Comparison of ENCODE assay signal across 1 cellular context in the genomic region with DNA sequence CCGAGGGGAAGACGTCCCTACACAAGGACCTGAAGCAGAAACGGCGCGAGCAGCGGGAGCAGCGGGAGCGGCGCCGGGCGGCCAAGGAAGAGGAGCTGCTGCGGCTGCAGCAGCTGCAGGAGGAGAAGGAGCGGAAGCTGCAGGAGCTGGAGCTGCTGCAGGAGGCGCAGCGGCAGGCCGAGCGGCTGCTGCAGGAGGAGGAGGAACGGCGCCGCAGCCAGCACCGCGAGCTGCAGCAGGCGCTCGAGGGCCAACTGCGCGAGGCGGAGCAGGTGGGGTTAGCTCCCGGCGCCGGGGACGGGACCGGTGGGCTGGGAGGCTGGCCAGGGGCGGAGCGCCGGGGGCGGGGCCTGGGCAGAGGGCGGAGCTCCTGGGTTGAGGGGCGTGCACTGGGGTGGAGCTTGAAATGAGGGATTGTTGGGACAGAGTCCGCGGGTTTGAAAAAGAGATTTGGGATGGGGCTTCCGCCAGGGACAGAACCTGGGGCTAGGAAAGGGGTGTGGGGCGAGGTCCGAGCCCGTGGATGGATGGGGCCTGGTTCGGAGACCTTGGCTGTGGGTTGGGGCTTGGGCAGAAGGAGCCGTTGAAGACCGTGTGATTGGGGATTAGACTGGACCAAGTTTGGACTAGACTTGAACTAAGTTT.
TF ChIP-seq lines count a peak whose summit lies in the region.

No MANE protein-coding gene starts in this region.

TF ChIP-seq in HepG2, 621 proteins besides CTCF, POLR2A, EP300 and RAD21 (continued from another document and continues in another):
- TF ChIP-seq, protein P1, sequence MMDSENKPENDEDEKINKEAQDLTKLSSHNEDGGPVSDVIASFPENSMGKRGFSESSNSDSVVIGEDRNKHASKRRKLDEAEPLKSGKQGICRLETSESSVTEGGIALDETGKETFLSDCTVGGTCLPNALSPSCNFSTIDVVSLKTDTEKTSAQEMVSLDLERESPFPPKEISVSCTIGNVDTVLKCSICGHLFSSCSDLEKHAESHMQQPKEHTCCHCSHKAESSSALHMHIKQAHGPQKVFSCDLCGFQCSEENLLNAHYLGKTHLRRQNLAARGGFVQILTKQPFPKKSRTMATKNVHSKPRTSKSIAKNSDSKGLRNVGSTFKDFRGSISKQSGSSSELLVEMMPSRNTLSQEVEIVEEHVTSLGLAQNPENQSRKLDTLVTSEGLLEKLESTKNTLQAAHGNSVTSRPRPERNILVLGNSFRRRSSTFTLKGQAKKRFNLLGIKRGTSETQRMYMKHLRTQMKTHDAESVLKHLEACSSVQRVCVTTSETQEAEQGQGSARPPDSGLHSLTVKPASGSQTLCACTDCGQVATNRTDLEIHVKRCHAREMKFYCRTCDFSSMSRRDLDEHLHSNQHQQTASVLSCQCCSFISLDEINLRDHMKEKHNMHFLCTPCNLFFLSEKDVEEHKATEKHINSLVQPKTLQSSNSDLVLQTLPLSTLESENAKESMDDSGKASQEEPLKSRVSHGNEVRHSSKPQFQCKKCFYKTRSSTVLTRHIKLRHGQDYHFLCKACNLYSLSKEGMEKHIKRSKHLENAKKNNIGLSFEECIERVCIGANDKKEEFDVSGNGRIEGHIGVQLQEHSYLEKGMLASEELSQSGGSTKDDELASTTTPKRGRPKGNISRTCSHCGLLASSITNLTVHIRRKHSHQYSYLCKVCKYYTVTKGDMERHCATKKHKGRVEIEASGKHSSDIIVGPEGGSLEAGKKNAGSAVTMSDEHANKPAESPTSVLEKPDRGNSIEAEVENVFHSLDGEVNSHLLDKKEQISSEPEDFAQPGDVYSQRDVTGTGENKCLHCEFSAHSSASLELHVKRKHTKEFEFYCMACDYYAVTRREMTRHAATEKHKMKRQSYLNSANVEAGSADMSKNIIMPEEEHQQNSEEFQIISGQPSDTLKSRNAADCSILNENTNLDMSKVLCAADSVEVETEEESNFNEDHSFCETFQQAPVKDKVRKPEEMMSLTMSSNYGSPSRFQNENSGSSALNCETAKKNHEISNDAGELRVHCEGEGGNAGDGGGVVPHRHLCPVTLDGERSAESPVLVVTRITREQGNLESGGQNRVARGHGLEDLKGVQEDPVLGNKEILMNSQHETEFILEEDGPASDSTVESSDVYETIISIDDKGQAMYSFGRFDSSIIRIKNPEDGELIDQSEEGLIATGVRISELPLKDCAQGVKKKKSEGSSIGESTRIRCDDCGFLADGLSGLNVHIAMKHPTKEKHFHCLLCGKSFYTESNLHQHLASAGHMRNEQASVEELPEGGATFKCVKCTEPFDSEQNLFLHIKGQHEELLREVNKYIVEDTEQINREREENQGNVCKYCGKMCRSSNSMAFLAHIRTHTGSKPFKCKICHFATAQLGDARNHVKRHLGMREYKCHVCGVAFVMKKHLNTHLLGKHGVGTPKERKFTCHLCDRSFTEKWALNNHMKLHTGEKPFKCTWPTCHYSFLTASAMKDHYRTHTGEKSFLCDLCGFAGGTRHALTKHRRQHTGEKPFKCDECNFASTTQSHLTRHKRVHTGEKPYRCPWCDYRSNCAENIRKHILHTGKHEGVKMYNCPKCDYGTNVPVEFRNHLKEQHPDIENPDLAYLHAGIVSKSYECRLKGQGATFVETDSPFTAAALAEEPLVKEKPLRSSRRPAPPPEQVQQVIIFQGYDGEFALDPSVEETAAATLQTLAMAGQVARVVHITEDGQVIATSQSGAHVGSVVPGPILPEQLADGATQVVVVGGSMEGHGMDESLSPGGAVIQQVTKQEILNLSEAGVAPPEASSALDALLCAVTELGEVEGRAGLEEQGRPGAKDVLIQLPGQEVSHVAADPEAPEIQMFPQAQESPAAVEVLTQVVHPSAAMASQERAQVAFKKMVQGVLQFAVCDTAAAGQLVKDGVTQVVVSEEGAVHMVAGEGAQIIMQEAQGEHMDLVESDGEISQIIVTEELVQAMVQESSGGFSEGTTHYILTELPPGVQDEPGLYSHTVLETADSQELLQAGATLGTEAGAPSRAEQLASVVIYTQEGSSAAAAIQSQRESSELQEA (CRISPR knock-in tag; IDR thresholded peaks at IDR 0.05; ENCODE audit: not compliant biosample characterization) = peak; percentile 96
- TF ChIP-seq CBX2 (IDR thresholded peaks at IDR 0.05; ENCODE audit: low read depth, low read length) (no peak), CBX2 (CRISPR knock-in tag; IDR thresholded peaks at IDR 0.05; ENCODE audit: low read depth) (peak; percentile 9; the same call in 1 of the 2 replicates), PRPF4 (IDR thresholded peaks at IDR 0.05; ENCODE audit: low read depth, low read length, poor library complexity, severe bottlenecking) (no peak), SMARCE1 (IDR thresholded peaks at IDR 0.05; ENCODE audit: borderline replicate concordance) (no peak), U2AF2 (IDR thresholded peaks at IDR 0.05; ENCODE audit: low read depth, low read length) (no peak), SOX5 (CRISPR knock-in tag; IDR thresholded peaks at IDR 0.05; ENCODE audit: borderline replicate concordance) (peak; percentile 41; the same call in 1 of the 2 replicates), RFXAP (CRISPR knock-in tag; IDR thresholded peaks at IDR 0.05; ENCODE audit: borderline replicate concordance) (peak; percentile 94), HES4 (CRISPR knock-in tag; IDR thresholded peaks at IDR 0.05; ENCODE audit: borderline replicate concordance) (peak; percentile 15; the same call in 1 of the 2 replicates), ZNF44 (CRISPR knock-in tag; IDR thresholded peaks at IDR 0.05) (0 out of 2 replicates have a peak, but pooled peaks have one; percentile 22), ZNF883 (CRISPR knock-in tag; IDR thresholded peaks at IDR 0.05; ENCODE audit: not compliant biosample characterization) (peak; percentile 78), TMF1 (CRISPR knock-in tag; IDR thresholded peaks at IDR 0.05; ENCODE audit: low read depth) (peak; percentile 84), ZFYVE20 (CRISPR knock-in tag; IDR thresholded peaks at IDR 0.05; ENCODE audit: borderline replicate concordance, low read depth) (no peak), KDM5A (IDR thresholded peaks at IDR 0.05; ENCODE audit: borderline replicate concordance, low read length) (peak; percentile 61; the same call in 1 of the 2 replicates), ERF (CRISPR knock-in tag; IDR thresholded peaks at IDR 0.05) (peak; percentile 98), ZNF230 (CRISPR knock-in tag; IDR thresholded peaks at IDR 0.05) (peak; percentile 98; the same call in 1 of the 2 replicates), MAFG (CRISPR knock-in tag; IDR thresholded peaks at IDR 0.05) (no peak), DNMT1 (CRISPR knock-in tag; IDR thresholded peaks at IDR 0.05) (peak; percentile 75; the same call in 1 of the 2 replicates), AHR (CRISPR knock-in tag; IDR thresholded peaks at IDR 0.05) (peak; percentile 83; the same call in 1 of the 2 replicates), BCL6 (CRISPR knock-in tag; IDR thresholded peaks at IDR 0.05) (peak; percentile 50), REL (CRISPR knock-in tag; conservative IDR thresholded peaks at IDR 0.05) (peak; percentile 93; the same call in 1 of the 2 replicates), ZMYM3 (CRISPR knock-in tag; IDR thresholded peaks at IDR 0.05) (peak; percentile 73), ZNF431 (CRISPR knock-in tag; IDR thresholded peaks at IDR 0.05; ENCODE audit: borderline replicate concordance, low read depth) (peak; percentile 81; the same call in 1 of the 2 replicates), ZNF326 (CRISPR knock-in tag; IDR thresholded peaks at IDR 0.05; ENCODE audit: borderline replicate concordance) (no peak), ZSCAN12 (CRISPR knock-in tag; IDR thresholded peaks at IDR 0.05) (peak; percentile 76; the same call in 1 of the 2 replicates), ZBTB8A (CRISPR knock-in tag; IDR thresholded peaks at IDR 0.05; ENCODE audit: borderline replicate concordance, low read depth) (no peak; the same call in 1 of the 2 replicates), IKZF1 (IDR thresholded peaks at IDR 0.05) (no peak), POLR2AphosphoS5 (IDR thresholded peaks at IDR 0.05; ENCODE audit: low read depth, low read length) (peak; percentile 74), BRCA1 (CRISPR knock-in tag; IDR thresholded peaks at IDR 0.05) (peak; percentile 91; the same call in 1 of the 2 replicates), RBFOX2 (IDR thresholded peaks at IDR 0.05; ENCODE audit: low read depth, low read length) (peak; percentile 75), ZNF510 (CRISPR knock-in tag; IDR thresholded peaks at IDR 0.05; ENCODE audit: low read depth) (0 out of 2 replicates have a peak, but pooled peaks have one; percentile 79), KLF11 (CRISPR knock-in tag; IDR thresholded peaks at IDR 0.05) (no peak; the same call in 1 of the 2 replicates)
- TF ChIP-seq, protein P2, sequence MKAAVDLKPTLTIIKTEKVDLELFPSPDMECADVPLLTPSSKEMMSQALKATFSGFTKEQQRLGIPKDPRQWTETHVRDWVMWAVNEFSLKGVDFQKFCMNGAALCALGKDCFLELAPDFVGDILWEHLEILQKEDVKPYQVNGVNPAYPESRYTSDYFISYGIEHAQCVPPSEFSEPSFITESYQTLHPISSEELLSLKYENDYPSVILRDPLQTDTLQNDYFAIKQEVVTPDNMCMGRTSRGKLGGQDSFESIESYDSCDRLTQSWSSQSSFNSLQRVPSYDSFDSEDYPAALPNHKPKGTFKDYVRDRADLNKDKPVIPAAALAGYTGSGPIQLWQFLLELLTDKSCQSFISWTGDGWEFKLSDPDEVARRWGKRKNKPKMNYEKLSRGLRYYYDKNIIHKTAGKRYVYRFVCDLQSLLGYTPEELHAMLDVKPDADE (CRISPR knock-in tag; IDR thresholded peaks at IDR 0.05) = peak; percentile 94
- TF ChIP-seq, protein P3, sequence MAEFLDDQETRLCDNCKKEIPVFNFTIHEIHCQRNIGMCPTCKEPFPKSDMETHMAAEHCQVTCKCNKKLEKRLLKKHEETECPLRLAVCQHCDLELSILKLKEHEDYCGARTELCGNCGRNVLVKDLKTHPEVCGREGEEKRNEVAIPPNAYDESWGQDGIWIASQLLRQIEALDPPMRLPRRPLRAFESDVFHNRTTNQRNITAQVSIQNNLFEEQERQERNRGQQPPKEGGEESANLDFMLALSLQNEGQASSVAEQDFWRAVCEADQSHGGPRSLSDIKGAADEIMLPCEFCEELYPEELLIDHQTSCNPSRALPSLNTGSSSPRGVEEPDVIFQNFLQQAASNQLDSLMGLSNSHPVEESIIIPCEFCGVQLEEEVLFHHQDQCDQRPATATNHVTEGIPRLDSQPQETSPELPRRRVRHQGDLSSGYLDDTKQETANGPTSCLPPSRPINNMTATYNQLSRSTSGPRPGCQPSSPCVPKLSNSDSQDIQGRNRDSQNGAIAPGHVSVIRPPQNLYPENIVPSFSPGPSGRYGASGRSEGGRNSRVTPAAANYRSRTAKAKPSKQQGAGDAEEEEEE (CRISPR knock-in tag; IDR thresholded peaks at IDR 0.05; ENCODE audit: borderline replicate concordance) = no peak
- TF ChIP-seq, protein P4, sequence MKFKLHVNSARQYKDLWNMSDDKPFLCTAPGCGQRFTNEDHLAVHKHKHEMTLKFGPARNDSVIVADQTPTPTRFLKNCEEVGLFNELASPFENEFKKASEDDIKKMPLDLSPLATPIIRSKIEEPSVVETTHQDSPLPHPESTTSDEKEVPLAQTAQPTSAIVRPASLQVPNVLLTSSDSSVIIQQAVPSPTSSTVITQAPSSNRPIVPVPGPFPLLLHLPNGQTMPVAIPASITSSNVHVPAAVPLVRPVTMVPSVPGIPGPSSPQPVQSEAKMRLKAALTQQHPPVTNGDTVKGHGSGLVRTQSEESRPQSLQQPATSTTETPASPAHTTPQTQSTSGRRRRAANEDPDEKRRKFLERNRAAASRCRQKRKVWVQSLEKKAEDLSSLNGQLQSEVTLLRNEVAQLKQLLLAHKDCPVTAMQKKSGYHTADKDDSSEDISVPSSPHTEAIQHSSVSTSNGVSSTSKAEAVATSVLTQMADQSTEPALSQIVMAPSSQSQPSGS (CRISPR knock-in tag; IDR thresholded peaks at IDR 0.05) = peak; percentile 29
- TF ChIP-seq, protein P5, sequence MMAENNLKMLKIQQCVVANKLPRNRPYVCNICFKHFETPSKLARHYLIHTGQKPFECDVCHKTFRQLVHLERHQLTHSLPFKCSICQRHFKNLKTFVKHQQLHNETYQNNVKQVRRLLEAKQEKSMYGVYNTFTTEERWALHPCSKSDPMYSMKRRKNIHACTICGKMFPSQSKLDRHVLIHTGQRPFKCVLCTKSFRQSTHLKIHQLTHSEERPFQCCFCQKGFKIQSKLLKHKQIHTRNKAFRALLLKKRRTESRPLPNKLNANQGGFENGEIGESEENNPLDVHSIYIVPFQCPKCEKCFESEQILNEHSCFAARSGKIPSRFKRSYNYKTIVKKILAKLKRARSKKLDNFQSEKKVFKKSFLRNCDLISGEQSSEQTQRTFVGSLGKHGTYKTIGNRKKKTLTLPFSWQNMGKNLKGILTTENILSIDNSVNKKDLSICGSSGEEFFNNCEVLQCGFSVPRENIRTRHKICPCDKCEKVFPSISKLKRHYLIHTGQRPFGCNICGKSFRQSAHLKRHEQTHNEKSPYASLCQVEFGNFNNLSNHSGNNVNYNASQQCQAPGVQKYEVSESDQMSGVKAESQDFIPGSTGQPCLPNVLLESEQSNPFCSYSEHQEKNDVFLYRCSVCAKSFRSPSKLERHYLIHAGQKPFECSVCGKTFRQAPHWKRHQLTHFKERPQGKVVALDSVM (CRISPR knock-in tag; IDR thresholded peaks at IDR 0.05) = peak; percentile 43; the same call in 1 of the 2 replicates
- TF ChIP-seq, protein P6, sequence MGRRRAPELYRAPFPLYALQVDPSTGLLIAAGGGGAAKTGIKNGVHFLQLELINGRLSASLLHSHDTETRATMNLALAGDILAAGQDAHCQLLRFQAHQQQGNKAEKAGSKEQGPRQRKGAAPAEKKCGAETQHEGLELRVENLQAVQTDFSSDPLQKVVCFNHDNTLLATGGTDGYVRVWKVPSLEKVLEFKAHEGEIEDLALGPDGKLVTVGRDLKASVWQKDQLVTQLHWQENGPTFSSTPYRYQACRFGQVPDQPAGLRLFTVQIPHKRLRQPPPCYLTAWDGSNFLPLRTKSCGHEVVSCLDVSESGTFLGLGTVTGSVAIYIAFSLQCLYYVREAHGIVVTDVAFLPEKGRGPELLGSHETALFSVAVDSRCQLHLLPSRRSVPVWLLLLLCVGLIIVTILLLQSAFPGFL (CRISPR knock-in tag; IDR thresholded peaks at IDR 0.05) = no peak; the same call in 1 of the 2 replicates
- TF ChIP-seq, protein P7, sequence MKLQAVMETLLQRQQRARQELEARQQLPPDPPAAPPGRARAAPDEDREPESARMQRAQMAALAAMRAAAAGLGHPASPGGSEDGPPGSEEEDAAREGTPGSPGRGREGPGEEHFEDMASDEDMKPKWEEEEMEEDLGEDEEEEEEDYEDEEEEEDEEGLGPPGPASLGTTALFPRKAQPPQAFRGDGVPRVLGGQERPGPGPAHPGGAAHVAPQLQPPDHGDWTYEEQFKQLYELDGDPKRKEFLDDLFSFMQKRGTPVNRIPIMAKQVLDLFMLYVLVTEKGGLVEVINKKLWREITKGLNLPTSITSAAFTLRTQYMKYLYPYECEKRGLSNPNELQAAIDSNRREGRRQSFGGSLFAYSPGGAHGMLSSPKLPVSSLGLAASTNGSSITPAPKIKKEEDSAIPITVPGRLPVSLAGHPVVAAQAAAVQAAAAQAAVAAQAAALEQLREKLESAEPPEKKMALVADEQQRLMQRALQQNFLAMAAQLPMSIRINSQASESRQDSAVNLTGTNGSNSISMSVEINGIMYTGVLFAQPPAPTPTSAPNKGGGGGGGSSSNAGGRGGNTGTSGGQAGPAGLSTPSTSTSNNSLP (IDR thresholded peaks at IDR 0.05; ENCODE audit: low read depth, low read length) = no peak
